In the genomic region with DNA sequence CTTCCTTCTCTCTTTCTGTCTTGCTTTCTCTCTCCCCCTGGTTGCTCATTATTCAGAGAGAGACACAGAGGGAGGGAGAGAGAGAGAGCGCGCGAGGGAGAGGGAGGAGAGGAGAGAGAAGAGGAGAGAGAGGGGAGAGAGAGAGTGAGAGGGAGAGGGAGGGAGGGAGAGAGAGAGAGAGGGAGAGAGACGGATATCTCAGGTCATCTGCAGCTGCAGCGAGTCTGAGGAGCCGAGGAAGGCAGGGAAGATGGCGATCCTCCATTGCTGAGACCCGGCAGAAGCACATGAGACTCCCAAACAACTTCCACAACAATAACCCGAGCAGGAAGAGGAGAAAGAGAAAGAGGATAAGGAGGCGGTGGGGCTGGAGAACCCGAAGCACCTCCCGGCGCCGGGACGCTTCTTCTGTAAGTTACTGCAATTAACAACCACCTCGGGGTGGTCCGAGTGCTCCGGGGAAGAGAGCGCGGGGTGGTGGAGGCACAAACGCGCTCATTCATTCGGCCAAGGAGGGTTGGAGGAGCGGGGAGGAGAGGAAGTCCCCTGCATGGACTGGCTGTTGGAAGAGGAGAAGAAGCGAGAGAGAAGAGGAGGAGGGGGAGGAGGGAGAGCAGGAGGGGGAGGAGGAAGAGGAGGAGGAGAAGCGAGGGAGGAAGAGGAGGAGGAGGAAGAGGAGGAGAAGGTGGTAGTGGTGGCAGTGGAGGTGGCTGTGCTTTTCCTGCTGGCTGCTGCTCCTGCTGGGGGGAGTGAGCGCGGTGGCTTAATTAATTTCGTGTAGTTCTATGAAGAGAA, we compare ENCODE assay signal across 8 cellular contexts. TPM values are rescaled to one million over a fixed set of nuclear protein-coding genes. Genes with fewer than 3 reads are reported as not detected.
DNase-seq lines count a peak whose midpoint lies in the region; ATAC-seq and TF ChIP-seq lines count a peak whose summit lies in the region.

A gene with protein sequence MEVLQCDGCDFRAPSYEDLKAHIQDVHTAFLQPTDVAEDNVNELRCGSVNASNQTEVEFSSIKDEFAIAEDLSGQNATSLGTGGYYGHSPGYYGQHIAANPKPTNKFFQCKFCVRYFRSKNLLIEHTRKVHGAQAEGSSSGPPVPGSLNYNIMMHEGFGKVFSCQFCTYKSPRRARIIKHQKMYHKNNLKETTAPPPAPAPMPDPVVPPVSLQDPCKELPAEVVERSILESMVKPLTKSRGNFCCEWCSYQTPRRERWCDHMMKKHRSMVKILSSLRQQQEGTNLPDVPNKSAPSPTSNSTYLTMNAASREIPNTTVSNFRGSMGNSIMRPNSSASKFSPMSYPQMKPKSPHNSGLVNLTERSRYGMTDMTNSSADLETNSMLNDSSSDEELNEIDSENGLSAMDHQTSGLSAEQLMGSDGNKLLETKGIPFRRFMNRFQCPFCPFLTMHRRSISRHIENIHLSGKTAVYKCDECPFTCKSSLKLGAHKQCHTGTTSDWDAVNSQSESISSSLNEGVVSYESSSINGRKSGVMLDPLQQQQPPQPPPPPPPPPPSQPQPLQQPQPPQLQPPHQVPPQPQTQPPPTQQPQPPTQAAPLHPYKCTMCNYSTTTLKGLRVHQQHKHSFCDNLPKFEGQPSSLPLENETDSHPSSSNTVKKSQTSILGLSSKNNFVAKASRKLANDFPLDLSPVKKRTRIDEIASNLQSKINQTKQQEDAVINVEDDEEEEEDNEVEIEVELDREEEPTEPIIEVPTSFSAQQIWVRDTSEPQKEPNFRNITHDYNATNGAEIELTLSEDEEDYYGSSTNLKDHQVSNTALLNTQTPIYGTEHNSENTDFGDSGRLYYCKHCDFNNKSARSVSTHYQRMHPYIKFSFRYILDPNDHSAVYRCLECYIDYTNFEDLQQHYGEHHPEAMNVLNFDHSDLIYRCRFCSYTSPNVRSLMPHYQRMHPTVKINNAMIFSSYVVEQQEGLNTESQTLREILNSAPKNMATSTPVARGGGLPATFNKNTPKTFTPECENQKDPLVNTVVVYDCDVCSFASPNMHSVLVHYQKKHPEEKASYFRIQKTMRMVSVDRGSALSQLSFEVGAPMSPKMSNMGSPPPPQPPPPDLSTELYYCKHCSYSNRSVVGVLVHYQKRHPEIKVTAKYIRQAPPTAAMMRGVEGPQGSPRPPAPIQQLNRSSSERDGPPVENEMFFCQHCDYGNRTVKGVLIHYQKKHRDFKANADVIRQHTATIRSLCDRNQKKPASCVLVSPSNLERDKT (N-terminal part only) (plus strand): TSS at position 221 of the 795 bp plus-strand sequence. CDS start 60,218 bp downstream, outside the sequence.

- H3K27ac ChIP-seq in BLaER1 (peak within 1 kb of the TSS; percentile 74), SJCRH30 (peak within 1 kb of the TSS; percentile 83), lung (ENCODE audit: low read depth in 1 of 2, low read length in 1 of 2) (peak within 1 kb of the TSS; percentile 85 to 95), temporal lobe (ENCODE audit: low read depth, low read length) (peak within 1 kb of the TSS; percentile 81)

- peak; percentile 22 for DNase-seq in HEK293T (ENCODE audit: extremely low spot score)
- peak; percentile 65 to 80 for DNase-seq in SJCRH30
- no peak for DNase-seq in effector memory CD8-positive, alpha-beta T cell
- DNase-seq in lung (ENCODE audit: low spot score) = peak; percentile 38
- no peak for DNase-seq in CD1c-positive myeloid dendritic cell (ENCODE audit: extremely low spot score)
- DNase-seq in activated CD4-positive, alpha-beta T cell treated with anti-CD3 and anti-CD28 coated beads, Interleukin-2, amount 50 U/mL, for 4 hours = no peak

- 1% methylated on average over 28 to 29 of the region's 29 CpGs for WGBS in lung, 2 donors

- peak; percentile 79 for TF ChIP-seq CTCF in lung (IDR thresholded peaks at IDR 0.05; ENCODE audit: control extremely low read depth, extremely low read depth)

- H3K27ac Mint-ChIP-seq in effector memory CD8-positive, alpha-beta T cell = peak within 1 kb of the TSS in 1 of 2 donors; percentile 67

- H3K9me3 ChIP-seq in BLaER1 (peaks cover 23% of the 10 kb centered on the region), SJCRH30 (replicated peaks) (no peaks in the 10 kb centered on the region), lung (ENCODE audit: control insufficient read depth in 2 of 2, insufficient read depth in 1 of 2, low read length in 1 of 2) (peaks cover 0 to 2% of the 10 kb centered on the region in 2 donors)

- peaks cover 0 to 7% of the 10 kb centered on the region in 2 donors for H3K9me3 Mint-ChIP-seq in effector memory CD8-positive, alpha-beta T cell

- H3K36me3 ChIP-seq in BLaER1 (no peaks in the 10 kb centered on the region), SJCRH30 (peaks cover 2% of the 10 kb centered on the region; the same call in 1 of the 2 replicates), lung (ENCODE audit: control insufficient read depth in 2 of 2, insufficient read depth in 2 of 2, low read length in 2 of 2) (no peaks in the 10 kb centered on the region)

- ATAC-seq in effector memory CD8-positive, alpha-beta T cell (replicated peaks) = peak; percentile 34
- peak; percentile 4 for ATAC-seq in lung (ENCODE audit: insufficient read depth, low FRiP score)

- POLR2A ChIA-PET in HEK293T (lab: Yijun Ruan, JAX) = interaction anchor here (0.9 to 3.4 kb wide), 7 partner anchors 15 to 279 kb away, joined by 3 to 16 read pairs (median 5); no protein-coding TSS in a partner anchor

- H3K27me3 Mint-ChIP-seq in effector memory CD8-positive, alpha-beta T cell = peaks cover 65 to 68% of the 10 kb centered on the region in 2 donors

- H3K36me3 Mint-ChIP-seq in effector memory CD8-positive, alpha-beta T cell (ENCODE audit: insufficient read depth) = peaks cover 21% of the 10 kb centered on the region

- peaks cover 15% of the 10 kb centered on the region; the same call in 1 of the 2 replicates for H3K4me1 ChIP-seq in BLaER1
- H3K4me1 ChIP-seq in SJCRH30 = no peaks in the 10 kb centered on the region
- H3K4me1 ChIP-seq in lung (ENCODE audit: control insufficient read depth in 2 of 2, insufficient read depth in 2 of 2, low read length in 2 of 2) = peaks cover 2% of the 10 kb centered on the region in 2 donors

- CTCF ChIA-PET in HEK293T (lab: Yijun Ruan, JAX) = no interaction called here

- H3K27me3 ChIP-seq in BLaER1 (no peaks in the 10 kb centered on the region), SJCRH30 (no peaks in the 10 kb centered on the region), lung (ENCODE audit: control insufficient read depth, insufficient read depth) (no peaks in the 10 kb centered on the region)

- peak within 1 kb of the TSS; percentile 73 for H3K4me3 ChIP-seq in BLaER1
- H3K4me3 ChIP-seq in SJCRH30 = peak within 1 kb of the TSS; percentile 75
- H3K4me3 ChIP-seq in lung = peak within 1 kb of the TSS; percentile 57

- H3K4me2 ChIP-seq in BLaER1 = peak within 1 kb of the TSS; percentile 84

- H4K20me1 ChIP-seq in BLaER1 = no peaks in the 10 kb centered on the region

- H3K4me3 Mint-ChIP-seq in effector memory CD8-positive, alpha-beta T cell = peak within 1 kb of the TSS; percentile 48 to 77

- H3K4me1 Mint-ChIP-seq in effector memory CD8-positive, alpha-beta T cell (ENCODE audit: low read depth in 2 of 2) = peaks cover 5 to 7% of the 10 kb centered on the region in 2 donors

- H3K9ac ChIP-seq in BLaER1 = peak within 1 kb of the TSS; percentile 76

TF ChIP-seq in HEK293T, 16 proteins besides CTCF, POLR2A, EP300 and RAD21:
- TF ChIP-seq ZNF384 (IDR thresholded peaks at IDR 0.05) = no peak
- no peak for TF ChIP-seq TARDBP (IDR thresholded peaks at IDR 0.05)
- no peak for TF ChIP-seq L3MBTL2 (conservative IDR thresholded peaks at IDR 0.05)
- no peak for TF ChIP-seq CTBP1 (IDR thresholded peaks at IDR 0.05; ENCODE audit: borderline replicate concordance)

RNA-seq across cellular contexts. Expression of the gene that starts here (rescaled TPM):
- total RNA-seq in SJCRH30 (2014; rRNA removed; shearing (Covaris generic)) = 26.8 and 27.4 TPM in 2 replicates
- total RNA-seq in lung (10 to 100 TPM; 36.5 to 37.7 TPM), temporal lobe (78.7 TPM)
- polyA plus RNA-seq in lung = 1 to 10 TPM; 2.0 to 2.5 TPM

Comparison
In these comparisons a context has a peak if more than half of its experiments do, and no peak if none do; other contexts are left out.
1. DNase-seq: peak in HEK293T (single experiment), SJCRH30 (2 of 2) and lung (single experiment); none in effector memory CD8-positive, alpha-beta T cell (0 of 3), CD1c-positive myeloid dendritic cell (single experiment) and activated CD4-positive, alpha-beta T cell treated with anti-CD3 and anti-CD28 coated beads, Interleukin-2, amount 50 U/mL, for 4 hours (0 of 2).
2. Peak in every context shown above with its lines, with median percentiles within 50 percentile points of each other: H3K27ac ChIP-seq and H3K4me3 ChIP-seq.